14 cellular contexts compared by ENCODE assay signal in the genomic region with DNA sequence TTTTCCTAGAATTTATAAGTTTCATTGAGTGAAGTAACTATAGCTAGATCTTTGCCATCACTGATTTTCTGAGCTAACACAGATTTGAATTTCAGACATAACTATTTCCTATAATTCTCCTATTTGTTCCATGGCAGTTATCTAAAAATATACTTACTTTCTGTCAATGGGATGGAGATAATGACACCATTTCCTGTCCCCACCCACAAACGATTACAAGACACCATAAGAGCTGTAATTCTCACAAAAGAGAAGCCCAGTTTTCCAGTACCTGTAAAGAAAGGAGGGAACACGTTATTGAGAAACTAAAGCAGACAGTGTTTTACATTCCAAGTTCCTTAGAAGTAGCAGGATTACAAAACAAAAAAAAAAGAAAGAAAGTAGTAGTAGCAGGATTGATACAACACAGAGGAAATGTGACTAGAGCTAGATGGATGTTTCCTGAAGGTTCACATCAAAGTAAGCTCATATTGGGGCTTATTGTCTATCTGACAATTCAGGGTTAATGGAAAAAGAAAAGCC.
DNase-seq lines count a peak whose midpoint lies in the region; ATAC-seq and TF ChIP-seq lines count a peak whose summit lies in the region.
"Had no signal": no experiment of that assay in that cellular context is flagged by ENCODE, and none has a peak within 500 bp of the region (broad histone marks: within the 10 kb centered on the region; RNA-seq: fewer than 3 reads in every experiment).

No MANE protein-coding gene starts in this region.

- no peak overlapping the region for H3K4me3 ChIP-seq in CD8-positive, alpha-beta memory T cell (ENCODE audit: low read length)
- no peak overlapping the region for H3K4me3 ChIP-seq in left lung
- H3K4me3 ChIP-seq: PC-9 had no signal

- CTCF ChIA-PET in CD8-positive, alpha-beta memory T cell (lab: Charles Lee) = no interaction called here
- CTCF ChIA-PET in activated CD4-positive, alpha-beta memory T cell treated with anti-CD3 and anti-CD28 coated beads for 36 hours (lab: Charles Lee) = interaction anchor here (0.8 to 1.2 kb wide), 4 partner anchors 80 to 194 kb away, joined by 3 to 6 read pairs (median 4); a partner anchor contains a TSS

- DNase-seq in AG20443 (ENCODE audit: low spot score) (peak; percentile 13), left lung (no peak), NCI-H82 treated with DMSO at 0.1 percent for 48 hours (lab: John Stamatoyannopoulos, UW; ENCODE audit: unreplicated experiment) (no peak), KG1 (lab: John Stamatoyannopoulos, UW) (no peak)
- DNase-seq in CD8-positive, alpha-beta memory T cell = no peak
- DNase-seq in activated CD4-positive, alpha-beta memory T cell treated with anti-CD3 and anti-CD28 coated beads for 36 hours = no peak
- DNase-seq: midbrain, NCI-H226, PC-9, substantia nigra had no signal

- ATAC-seq in left lung (no peak), HG03039 (IDR thresholded peaks at IDR 0.05; ENCODE audit: unreplicated experiment) (no peak)
- no peak for ATAC-seq in stimulated activated memory B cell treated with anti-CD40 and anti-IgM and Interleukin-4, amounts not matched to agents 10 μg/mL and 1 μg/mL and 100 μg/mL, for 72 hours
- ATAC-seq: sciatic nerve had no signal

- H3K4me1 ChIP-seq in CD8-positive, alpha-beta memory T cell (ENCODE audit: insufficient read depth, low read length) = peaks cover 8% of the 10 kb centered on the region
- H3K4me1 ChIP-seq in left lung = peaks cover 0 to 9% of the 10 kb centered on the region in 2 donors

- no peaks in the 10 kb centered on the region for H3K9me3 ChIP-seq in CD8-positive, alpha-beta memory T cell (ENCODE audit: low read length)
- no peaks in the 10 kb centered on the region for H3K9me3 ChIP-seq in left lung
- H3K9me3 ChIP-seq: Caco-2 had no signal

- H3K9me3 Mint-ChIP-seq in CD8-positive, alpha-beta memory T cell = no peaks in the 10 kb centered on the region
- H3K9me3 Mint-ChIP-seq in activated CD4-positive, alpha-beta memory T cell treated with anti-CD3 and anti-CD28 coated beads for 36 hours = no peaks in the 10 kb centered on the region
- H3K9me3 Mint-ChIP-seq in stimulated activated memory B cell treated with anti-CD40 and anti-IgM and Interleukin-4, amounts not matched to agents 10 μg/mL and 1 μg/mL and 100 μg/mL, for 72 hours = no peaks in the 10 kb centered on the region

- H3K4me3 Mint-ChIP-seq in CD8-positive, alpha-beta memory T cell = no peak overlapping the region
- no peak overlapping the region for H3K4me3 Mint-ChIP-seq in activated CD4-positive, alpha-beta memory T cell treated with anti-CD3 and anti-CD28 coated beads for 36 hours
- H3K4me3 Mint-ChIP-seq in stimulated activated memory B cell treated with anti-CD40 and anti-IgM and Interleukin-4, amounts not matched to agents 10 μg/mL and 1 μg/mL and 100 μg/mL, for 72 hours = no peak overlapping the region

- no peak for TF ChIP-seq CTCF in left lung (IDR thresholded peaks at IDR 0.05)

- intact Hi-C loops in activated CD4-positive, alpha-beta memory T cell treated with anti-CD3 and anti-CD28 coated beads for 36 hours (cut with micrococcal nuclease) = no loop called here
- intact Hi-C loops in left lung (cut with DNase I) = no loop called here

- H3K27ac ChIP-seq in CD8-positive, alpha-beta memory T cell (ENCODE audit: low read depth, low read length) = no peak overlapping the region
- H3K27ac ChIP-seq in left lung = peak overlapping the region; percentile 0 to 38
- H3K27ac ChIP-seq: PC-9 had no signal

- no peaks in the 10 kb centered on the region for H3K27me3 Mint-ChIP-seq in CD8-positive, alpha-beta memory T cell
- no peaks in the 10 kb centered on the region for H3K27me3 Mint-ChIP-seq in activated CD4-positive, alpha-beta memory T cell treated with anti-CD3 and anti-CD28 coated beads for 36 hours
- H3K27me3 Mint-ChIP-seq in stimulated activated memory B cell treated with anti-CD40 and anti-IgM and Interleukin-4, amounts not matched to agents 10 μg/mL and 1 μg/mL and 100 μg/mL, for 72 hours = no peaks in the 10 kb centered on the region

- peaks cover 9 to 90% (median 14%) of the 10 kb centered on the region in 3 donors for H3K36me3 Mint-ChIP-seq in CD8-positive, alpha-beta memory T cell
- H3K36me3 Mint-ChIP-seq in activated CD4-positive, alpha-beta memory T cell treated with anti-CD3 and anti-CD28 coated beads for 36 hours = peaks cover 32% of the 10 kb centered on the region
- peaks cover 63% of the 10 kb centered on the region for H3K36me3 Mint-ChIP-seq in stimulated activated memory B cell treated with anti-CD40 and anti-IgM and Interleukin-4, amounts not matched to agents 10 μg/mL and 1 μg/mL and 100 μg/mL, for 72 hours

- H3K27me3 ChIP-seq in CD8-positive, alpha-beta memory T cell (ENCODE audit: insufficient read depth, low read length, poor library complexity, severe bottlenecking) = no peaks in the 10 kb centered on the region
- H3K27me3 ChIP-seq in left lung = no peaks in the 10 kb centered on the region

- peak overlapping the region in 6 of 8 donors; percentile 24 to 96 (median 70) for H3K27ac Mint-ChIP-seq in CD8-positive, alpha-beta memory T cell
- peak overlapping the region; percentile 85 for H3K27ac Mint-ChIP-seq in activated CD4-positive, alpha-beta memory T cell treated with anti-CD3 and anti-CD28 coated beads for 36 hours
- no peak overlapping the region for H3K27ac Mint-ChIP-seq in stimulated activated memory B cell treated with anti-CD40 and anti-IgM and Interleukin-4, amounts not matched to agents 10 μg/mL and 1 μg/mL and 100 μg/mL, for 72 hours

- peaks cover 9% of the 10 kb centered on the region for H3K36me3 ChIP-seq in CD8-positive, alpha-beta memory T cell (ENCODE audit: insufficient read depth, low read length)
- H3K36me3 ChIP-seq in left lung = peaks cover 0 to 89% of the 10 kb centered on the region in 2 donors

- peaks cover 5 to 19% (median 18%) of the 10 kb centered on the region in 3 donors for H3K4me1 Mint-ChIP-seq in CD8-positive, alpha-beta memory T cell
- H3K4me1 Mint-ChIP-seq in activated CD4-positive, alpha-beta memory T cell treated with anti-CD3 and anti-CD28 coated beads for 36 hours (ENCODE audit: low read depth) = peaks cover 18% of the 10 kb centered on the region
- peaks cover 6% of the 10 kb centered on the region for H3K4me1 Mint-ChIP-seq in stimulated activated memory B cell treated with anti-CD40 and anti-IgM and Interleukin-4, amounts not matched to agents 10 μg/mL and 1 μg/mL and 100 μg/mL, for 72 hours

- POLR2A ChIA-PET in CD8-positive, alpha-beta memory T cell (lab: Charles Lee) = interaction anchor here (0.5 kb wide), 1 partner anchor 11 kb away, joined by 3 read pairs; no protein-coding TSS in a partner anchor
- POLR2A ChIA-PET in activated CD4-positive, alpha-beta memory T cell treated with anti-CD3 and anti-CD28 coated beads for 36 hours (lab: Charles Lee) = no interaction called here
